In genomic region chr3:108088146-108088545, GRCh38 we compare ENCODE assay signal across 2 cellular contexts.
TF ChIP-seq lines count a peak whose summit lies in the region.

No MANE protein-coding gene starts in this region.

TF ChIP-seq in IMR-90, 13 proteins besides CTCF, POLR2A, EP300 and RAD21:
- TF ChIP-seq BHLHE40 (IDR thresholded peaks at IDR 0.05; ENCODE audit: low read depth, low read length): no peak
- no peak for TF ChIP-seq CEBPB (IDR thresholded peaks at IDR 0.05; ENCODE audit: low read depth, low read length)
- TF ChIP-seq MXI1 (IDR thresholded peaks at IDR 0.05; ENCODE audit: borderline replicate concordance, low read depth, low read length): no peak
- no peak for TF ChIP-seq RFX5 (IDR thresholded peaks at IDR 0.05; ENCODE audit: low read depth, low read length)
- TF ChIP-seq USF2 (IDR thresholded peaks at IDR 0.05; ENCODE audit: low read depth, low read length): no peak
- TF ChIP-seq NFE2L2 (IDR thresholded peaks at IDR 0.05; ENCODE audit: low read depth, low read length): no peak
- no peak for TF ChIP-seq CHD1 (IDR thresholded peaks at IDR 0.05; ENCODE audit: low read depth, low read length)
- TF ChIP-seq ELK1 (IDR thresholded peaks at IDR 0.05; ENCODE audit: borderline replicate concordance, low read depth, low read length): no peak
- no peak for TF ChIP-seq MAZ (IDR thresholded peaks at IDR 0.05; ENCODE audit: borderline replicate concordance, low read depth, low read length)
TF ChIP-seq in IMR-90: peak in this region for 0.

TF ChIP-seq in neural cell, 6 proteins besides CTCF, POLR2A, EP300 and RAD21:
- TF ChIP-seq SMC3 (conservative IDR thresholded peaks at IDR 0.05; ENCODE audit: poor library complexity) (no peak), EZH2 (IDR thresholded peaks at IDR 0.05; ENCODE audit: borderline replicate concordance, insufficient read depth, low read length, poor library complexity, severe bottlenecking) (no peak), REST (IDR thresholded peaks at IDR 0.05; ENCODE audit: borderline replicate concordance) (no peak), MXI1 (conservative IDR thresholded peaks at IDR 0.05; ENCODE audit: poor library complexity, severe bottlenecking) (no peak)
